ENCODE assay signal across 7 cellular contexts in genomic region chr1:185262151-185262550, GRCh38.
"Had no signal": no experiment of that assay in that cellular context is flagged by ENCODE, and none has a peak within 500 bp of the region (broad histone marks: within the 10 kb centered on the region; RNA-seq: fewer than 3 reads in every experiment).

No MANE protein-coding gene starts in this region.

- DNase-seq: IMR-90, KBM-7, KG1 had no signal

- H3K27ac ChIP-seq: HL-60 had no signal

- H3K27me3 Mint-ChIP-seq: IgD-negative memory B cell had no signal

- H3K9me3 Mint-ChIP-seq: IgD-negative memory B cell had no signal

- FAIRE-seq: HepG2, HTR-8/SVneo had no signal

- H3K4me3 Mint-ChIP-seq: IgD-negative memory B cell had no signal

- ATAC-seq: HepG2 had no signal

- H3K4me1 Mint-ChIP-seq: IgD-negative memory B cell had no signal
